ENCODE assay signal across 8 cellular contexts in the genomic region with DNA sequence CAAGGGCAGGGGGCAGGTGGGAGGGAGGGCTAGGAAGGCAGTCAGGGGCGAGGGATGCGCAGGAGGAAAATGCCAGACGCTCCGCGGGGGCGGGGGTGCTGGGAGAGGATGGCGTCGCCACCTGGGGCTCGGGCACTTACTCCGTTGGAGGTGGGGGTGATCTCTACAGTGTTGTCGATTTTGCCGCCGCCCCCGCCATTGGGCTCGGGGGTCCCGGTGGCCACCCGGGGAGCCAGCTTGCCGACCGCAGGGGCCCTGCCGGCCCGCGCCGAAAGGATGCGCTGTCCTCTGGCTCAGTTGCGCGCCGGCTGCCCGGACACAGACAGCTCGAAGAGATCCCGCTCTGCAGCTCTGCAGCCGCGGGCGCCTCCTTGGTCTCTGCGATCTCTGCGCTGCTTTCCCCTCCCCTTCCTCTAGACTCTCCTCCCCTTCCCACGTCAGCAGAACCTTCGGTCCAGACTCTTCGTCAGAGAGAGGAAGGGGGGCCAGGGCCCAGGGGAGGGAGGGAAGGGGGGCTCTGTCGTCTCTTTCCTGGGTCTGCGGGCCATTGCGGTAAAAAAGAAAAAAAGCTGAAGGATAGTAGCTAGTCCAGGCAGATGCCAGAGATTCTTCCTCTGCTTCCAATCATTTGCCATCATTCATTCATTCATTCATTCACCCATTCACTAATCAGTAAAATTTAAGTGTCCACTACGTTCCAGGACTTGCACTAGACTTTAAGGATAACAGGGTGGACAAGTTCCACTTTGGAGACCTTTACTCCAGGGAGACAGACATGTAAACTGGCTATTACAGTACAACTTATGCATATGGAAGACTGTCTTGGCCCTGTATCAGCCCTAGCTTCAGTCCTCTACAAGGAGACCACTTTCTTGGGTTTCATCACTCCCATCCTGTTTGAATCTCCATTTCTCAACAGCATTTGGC. TPM values are rescaled to one million over a fixed set of nuclear protein-coding genes. Genes with fewer than 3 reads are reported as not detected.
A peak's percentile ranks its signal among the peaks of the same experiment; 100 is the strongest.
DNase-seq lines count a peak whose midpoint lies in the region; ATAC-seq and TF ChIP-seq lines count a peak whose summit lies in the region.

TSS of gene SLC22A17 (minus strand) at position 382 of the 927 bp plus-strand sequence.

- no peak within 1 kb of the TSS for H3K27ac ChIP-seq in H9 (ENCODE audit: insufficient read length, low read depth, low read length)
- H3K27ac ChIP-seq in MM.1S (ENCODE audit: low read length): no peak within 1 kb of the TSS

- H4K91ac ChIP-seq in H9 (ENCODE audit: insufficient read length, low read depth, low read length): no peak within 1 kb of the TSS

- H3K4me3 ChIP-seq in fibroblast of villous mesenchyme (ENCODE audit: low read depth, low read length) (peak within 1 kb of the TSS; percentile 69), MM.1S (ENCODE audit: low read length) (no peak within 1 kb of the TSS)

- H3K56ac ChIP-seq in H9 (ENCODE audit: insufficient read length, low read depth, low read length): no peak within 1 kb of the TSS

- H2BK12ac ChIP-seq in H9 (ENCODE audit: insufficient read length, low read depth, low read length): no peak within 1 kb of the TSS

- peaks cover 15 to 33% (median 27%) of the 10 kb centered on the region in 3 experiments for H3K36me3 Mint-ChIP-seq in H9 (ENCODE audit: insufficient read depth in 1 of 3, low read depth in 3 of 3)
- H3K36me3 Mint-ChIP-seq in naive B cell: peaks cover 0 to 22% of the 10 kb centered on the region in 2 donors
- no peaks in the 10 kb centered on the region for H3K36me3 Mint-ChIP-seq in stimulated activated memory B cell treated with anti-CD40 and anti-IgM and Interleukin-4, amounts not matched to agents 10 μg/mL and 1 μg/mL and 100 μg/mL, for 72 hours

- peak; percentile 11; the same call in 2 of the 3 replicates for TF ChIP-seq CTCF in H9 (conservative IDR thresholded peaks at IDR 0.05)
- peak; percentile 27 for TF ChIP-seq CTCF in fibroblast of villous mesenchyme (IDR thresholded peaks at IDR 0.05; ENCODE audit: insufficient read depth, low read depth, low read length)
- TF ChIP-seq CTCF in MM.1S (IDR thresholded peaks at IDR 0.05; ENCODE audit: low read length): no peak

- H2AFZ ChIP-seq in H9 (ENCODE audit: low read length) (no peak within 1 kb of the TSS), MM.1S (ENCODE audit: low read length) (no peak within 1 kb of the TSS)

- no peak within 1 kb of the TSS for H3K4ac ChIP-seq in H9 (ENCODE audit: low read depth, low read length)

- peak; percentile 81 to 82 for ATAC-seq in naive B cell (ENCODE audit: low read depth in 2 of 2)
- ATAC-seq in stimulated activated memory B cell treated with anti-CD40 and anti-IgM and Interleukin-4, amounts not matched to agents 10 μg/mL and 1 μg/mL and 100 μg/mL, for 72 hours: peak; percentile 67

- H2AK5ac ChIP-seq in H9 (ENCODE audit: insufficient read length, low read length): no peak within 1 kb of the TSS

- H3K27me3 Mint-ChIP-seq in H9 (ENCODE audit: low read depth): peaks cover 39% of the 10 kb centered on the region
- H3K27me3 Mint-ChIP-seq in naive B cell: peaks cover 57 to 82% (median 78%) of the 10 kb centered on the region in 3 donors
- peaks cover 76% of the 10 kb centered on the region for H3K27me3 Mint-ChIP-seq in stimulated activated memory B cell treated with anti-CD40 and anti-IgM and Interleukin-4, amounts not matched to agents 10 μg/mL and 1 μg/mL and 100 μg/mL, for 72 hours

- H3T11ph ChIP-seq in H9 (ENCODE audit: low read length): no peak within 1 kb of the TSS

- H3K18ac ChIP-seq in H9 (ENCODE audit: insufficient read length, low read depth, low read length): no peak within 1 kb of the TSS

- H3K9ac ChIP-seq in H9 (ENCODE audit: extremely low read depth, insufficient read length, low read length): no peak within 1 kb of the TSS
- no peak within 1 kb of the TSS for H3K9ac ChIP-seq in MM.1S (ENCODE audit: low read length)

- DNase-seq in H9 (peak; percentile 90), OCI-M1 (lab: John Stamatoyannopoulos, UW) (peak; percentile 51), fibroblast of villous mesenchyme (ENCODE audit: low read depth) (peak; percentile 91), naive B cell (peak; percentile 36), MM.1S (no peak)
- peak; percentile 26 for DNase-seq in activated T-helper 9 cell treated with anti-CD3 and anti-CD28 coated beads, Interleukin-2, amount 50 U/mL, for 16 hours (ENCODE audit: low read depth)
- no peak for DNase-seq in NK-92 treated with Interleukin-12 subunit alpha and Interleukin-12 subunit beta, amount 100 ng/mL, for 24 hours (lab: John Stamatoyannopoulos, UW)

- no peaks in the 10 kb centered on the region for H3K79me2 ChIP-seq in H9 (ENCODE audit: insufficient read depth, low read length)
- no peaks in the 10 kb centered on the region for H3K79me2 ChIP-seq in MM.1S (ENCODE audit: low read length)

- no peak within 1 kb of the TSS for H2BK5ac ChIP-seq in H9 (ENCODE audit: insufficient read length, low read length)

- peaks cover 5% of the 10 kb centered on the region for H3K23me2 ChIP-seq in H9 (ENCODE audit: insufficient read length, low read depth, low read length, poor library complexity, severe bottlenecking)

- H3K27me3 ChIP-seq in H9 (ENCODE audit: insufficient read depth, low read length) (no peaks in the 10 kb centered on the region; the same call in 1 of the 2 replicates), MM.1S (replicated peaks; ENCODE audit: insufficient read depth, low read length) (peaks cover 5% of the 10 kb centered on the region)

- H3F3A ChIP-seq in MM.1S (ENCODE audit: insufficient read depth, low read length): no peaks in the 10 kb centered on the region

- H3K4me3 Mint-ChIP-seq in H9 (peak within 1 kb of the TSS; percentile 71 to 77), naive B cell (peak within 1 kb of the TSS; percentile 39 to 88 (median 82))
- peak within 1 kb of the TSS; percentile 57 for H3K4me3 Mint-ChIP-seq in stimulated activated memory B cell treated with anti-CD40 and anti-IgM and Interleukin-4, amounts not matched to agents 10 μg/mL and 1 μg/mL and 100 μg/mL, for 72 hours

- H3K9me3 Mint-ChIP-seq in H9 (no peaks in the 10 kb centered on the region; a peak in 2 of 5 replicates), naive B cell (peaks cover 0 to 4% (median 0%) of the 10 kb centered on the region in 7 donors)
- peaks cover 3% of the 10 kb centered on the region for H3K9me3 Mint-ChIP-seq in stimulated activated memory B cell treated with anti-CD40 and anti-IgM and Interleukin-4, amounts not matched to agents 10 μg/mL and 1 μg/mL and 100 μg/mL, for 72 hours

- no peak within 1 kb of the TSS for H2BK120ac ChIP-seq in H9 (ENCODE audit: low read depth, low read length, poor library complexity, severe bottlenecking)

- H3K23ac ChIP-seq in H9 (ENCODE audit: insufficient read length, low read depth, low read length): no peak within 1 kb of the TSS

- H2BK20ac ChIP-seq in H9 (ENCODE audit: low read depth, low read length, poor library complexity, severe bottlenecking): no peak within 1 kb of the TSS

- peak within 1 kb of the TSS; percentile 24 for H3K4me2 ChIP-seq in H9 (ENCODE audit: insufficient read depth, insufficient read length, low read length)
- no peak within 1 kb of the TSS for H3K4me2 ChIP-seq in MM.1S (ENCODE audit: low read depth, low read length)

- H3K27ac Mint-ChIP-seq in H9 (peak within 1 kb of the TSS in 2 of 3 experiments; percentile 40 to 59; a peak in 2 of 7 replicates), naive B cell (peak within 1 kb of the TSS in 1 of 6 donors; percentile 69)
- no peak within 1 kb of the TSS for H3K27ac Mint-ChIP-seq in stimulated activated memory B cell treated with anti-CD40 and anti-IgM and Interleukin-4, amounts not matched to agents 10 μg/mL and 1 μg/mL and 100 μg/mL, for 72 hours

- no CpG with 5 or more reads among the region's 42 CpGs for WGBS in H9 (ENCODE audit: extremely low coverage, insufficient read length, low lambda C conversion rate)

- H4K20me1 ChIP-seq in H9 (ENCODE audit: control insufficient read depth, insufficient read depth, insufficient read length) (no peaks in the 10 kb centered on the region), MM.1S (ENCODE audit: insufficient read depth, low read length) (no peaks in the 10 kb centered on the region)

- peaks cover 12 to 14% of the 10 kb centered on the region in 2 experiments for H3K4me1 Mint-ChIP-seq in H9
- H3K4me1 Mint-ChIP-seq in naive B cell: peaks cover 10 to 12% (median 11%) of the 10 kb centered on the region in 3 donors
- H3K4me1 Mint-ChIP-seq in stimulated activated memory B cell treated with anti-CD40 and anti-IgM and Interleukin-4, amounts not matched to agents 10 μg/mL and 1 μg/mL and 100 μg/mL, for 72 hours: no peaks in the 10 kb centered on the region

- H3K9me3 ChIP-seq in H9 (ENCODE audit: control insufficient read depth, low read depth, low read length) (no peaks in the 10 kb centered on the region), MM.1S (replicated peaks; ENCODE audit: insufficient read depth, low read length) (no peaks in the 10 kb centered on the region)

- no peaks in the 10 kb centered on the region for H3K79me1 ChIP-seq in H9 (ENCODE audit: insufficient read depth, low read depth, low read length, poor library complexity, severe bottlenecking)

- H2BK15ac ChIP-seq in H9 (ENCODE audit: low read depth, low read length): no peak within 1 kb of the TSS

- H3K9me2 ChIP-seq in MM.1S (replicated peaks; ENCODE audit: insufficient read depth, low read length): no peaks in the 10 kb centered on the region

- H4K5ac ChIP-seq in H9 (ENCODE audit: insufficient read length, low read depth, low read length): no peak within 1 kb of the TSS

- H3K4me1 ChIP-seq in H9 (ENCODE audit: insufficient read depth, low read length) (0 out of 2 replicates have a peak, but pooled peaks cover 2% of the 10 kb centered on the region), MM.1S (ENCODE audit: low read length) (no peaks in the 10 kb centered on the region)

- 0 out of 2 replicates have a peak within 1 kb of the TSS, but pooled peaks have one; percentile 4 for H3K14ac ChIP-seq in H9 (ENCODE audit: insufficient read depth, low read length)

- no peak within 1 kb of the TSS for H4K8ac ChIP-seq in H9 (replicated peaks; ENCODE audit: insufficient read length, low read depth, low read length)

- no peaks in the 10 kb centered on the region for H3K36me3 ChIP-seq in MM.1S (replicated peaks; ENCODE audit: insufficient read depth, low read length)

RNA-seq across cellular contexts. Expression of gene SLC22A17, which starts in this region (rescaled TPM):
- total RNA-seq in H9 (2021): 33.0 and 34.0 TPM in 2 replicates
- total RNA-seq in fibroblast of villous mesenchyme: 14.8 and 16.4 TPM in 2 replicates
- under 1 TPM in 2 of 6 donors, not detected in 4; 0.29 to 0.66 TPM for polyA plus RNA-seq in naive B cell (ENCODE audit: low read depth in 6 of 6)

Comparison
In these comparisons a context has a peak if more than half of its experiments do, and no peak if none do; other contexts are left out.
1. Peak in DNase-seq and ATAC-seq in naive B cell; RNA of the gene not detected or under 1 TPM.
2. DNase-seq: peak in H9 (single experiment), OCI-M1 (single experiment), activated T-helper 9 cell treated with anti-CD3 and anti-CD28 coated beads, Interleukin-2, amount 50 U/mL, for 16 hours (single experiment) and fibroblast of villous mesenchyme (single experiment); none in MM.1S (single experiment) and NK-92 treated with Interleukin-12 subunit alpha and Interleukin-12 subunit beta, amount 100 ng/mL, for 24 hours (single experiment).
3. Peak in every context shown above with its lines, with median percentiles within 50 percentile points of each other: H3K4me3 Mint-ChIP-seq.